In the genomic region with DNA sequence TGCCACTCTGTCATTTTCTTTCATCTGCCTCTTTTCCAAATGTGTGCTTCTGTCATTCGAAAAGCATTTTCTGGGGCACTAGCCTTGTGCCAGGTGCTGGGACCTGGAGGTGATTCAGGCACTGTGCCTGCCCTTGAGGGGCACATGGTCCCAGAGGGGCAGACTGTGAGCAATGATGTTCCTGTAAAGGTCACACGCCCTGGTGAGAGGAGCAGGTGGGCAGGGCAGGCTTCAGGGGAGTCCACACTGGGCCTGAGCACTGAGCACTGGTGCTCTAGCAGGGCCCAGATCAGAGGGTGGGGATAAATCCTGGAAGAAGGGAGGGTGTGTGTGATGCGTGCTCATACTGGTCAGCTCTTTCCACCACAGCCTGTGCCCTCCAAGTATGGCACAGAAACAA, we compare ENCODE assay signal across 19 cellular contexts.
DNase-seq lines count a peak whose midpoint lies in the region; ATAC-seq and TF ChIP-seq lines count a peak whose summit lies in the region.
"Had no signal": no experiment of that assay in that cellular context is flagged by ENCODE, and none has a peak within 500 bp of the region (broad histone marks: within the 10 kb centered on the region; RNA-seq: fewer than 3 reads in every experiment).

No MANE protein-coding gene starts in this region.

- TF ChIP-seq CTCF in stomach (IDR thresholded peaks at IDR 0.05) (no peak), suprapubic skin (IDR thresholded peaks at IDR 0.05) (no peak)

- H3K4me3 ChIP-seq in CD4-positive, CD25-positive, alpha-beta regulatory T cell (ENCODE audit: low read depth, low read length), result no peak overlapping the region
- H3K4me3 ChIP-seq in muscle layer of duodenum (ENCODE audit: low read depth in 1 of 2, low read length in 2 of 2) (no peak overlapping the region), stomach (no peak overlapping the region), suprapubic skin (no peak overlapping the region)
- H3K4me3 ChIP-seq: K562 had no signal

- CTCF ChIA-PET in activated CD8-positive, alpha-beta memory T cell treated with anti-CD3 and anti-CD28 coated beads, Interleukin-2, amount 10 ng/mL, durations not matched to agents 7 days and 5 days (lab: Charles Lee), result no interaction called here

- 75 to 93% (median 80%) methylated on average over 3 of the region's 3 CpGs for WGBS in stomach, 5 donors
- WGBS in suprapubic skin, result 80% methylated on average over 3 of the region's 3 CpGs

- peaks cover 4% of the 10 kb centered on the region for H3K27me3 Mint-ChIP-seq in CD4-positive, CD25-positive, alpha-beta regulatory T cell
- no peaks in the 10 kb centered on the region for H3K27me3 Mint-ChIP-seq in activated CD8-positive, alpha-beta memory T cell treated with anti-CD3 and anti-CD28 coated beads, Interleukin-2, amount 10 ng/mL, durations not matched to agents 7 days and 5 days

- H3K9me3 Mint-ChIP-seq in CD4-positive, CD25-positive, alpha-beta regulatory T cell, result no peaks in the 10 kb centered on the region
- no peaks in the 10 kb centered on the region for H3K9me3 Mint-ChIP-seq in activated CD8-positive, alpha-beta memory T cell treated with anti-CD3 and anti-CD28 coated beads, Interleukin-2, amount 10 ng/mL, durations not matched to agents 7 days and 5 days (ENCODE audit: low read depth)

- no peak overlapping the region for H3K27ac ChIP-seq in CD4-positive, CD25-positive, alpha-beta regulatory T cell (ENCODE audit: insufficient read depth, low read length, poor library complexity, severe bottlenecking)
- H3K27ac ChIP-seq in muscle layer of duodenum (ENCODE audit: low read length) (peak overlapping the region; percentile 82), stomach (peak overlapping the region in 4 of 5 donors; percentile 14 to 79 (median 77)), suprapubic skin (no peak overlapping the region)

- no peaks in the 10 kb centered on the region for H3K9me3 ChIP-seq in CD4-positive, CD25-positive, alpha-beta regulatory T cell (ENCODE audit: control insufficient read depth in 2 of 2, low read length in 2 of 2)
- H3K9me3 ChIP-seq in muscle layer of duodenum (ENCODE audit: control insufficient read depth in 1 of 2, low read length in 2 of 2) (no peaks in the 10 kb centered on the region), stomach (no peaks in the 10 kb centered on the region), suprapubic skin (no peaks in the 10 kb centered on the region)

- peaks cover 2 to 27% (median 11%) of the 10 kb centered on the region in 4 donors for H3K4me1 Mint-ChIP-seq in CD4-positive, CD25-positive, alpha-beta regulatory T cell
- peaks cover 1% of the 10 kb centered on the region for H3K4me1 Mint-ChIP-seq in activated CD8-positive, alpha-beta memory T cell treated with anti-CD3 and anti-CD28 coated beads, Interleukin-2, amount 10 ng/mL, durations not matched to agents 7 days and 5 days

- no peak overlapping the region for H3K4me3 Mint-ChIP-seq in CD4-positive, CD25-positive, alpha-beta regulatory T cell
- no peak overlapping the region for H3K4me3 Mint-ChIP-seq in activated CD8-positive, alpha-beta memory T cell treated with anti-CD3 and anti-CD28 coated beads, Interleukin-2, amount 10 ng/mL, durations not matched to agents 7 days and 5 days

- no peak for TF ChIP-seq EP300 in stomach (IDR thresholded peaks at IDR 0.05)
- no peak for TF ChIP-seq EP300 in suprapubic skin (IDR thresholded peaks at IDR 0.05)

- peaks cover 2% of the 10 kb centered on the region for H3K4me1 ChIP-seq in CD4-positive, CD25-positive, alpha-beta regulatory T cell (ENCODE audit: control insufficient read depth, insufficient read depth, low read length, poor library complexity, severe bottlenecking)
- H3K4me1 ChIP-seq in muscle layer of duodenum (ENCODE audit: control insufficient read depth in 1 of 2, insufficient read depth in 2 of 2, low read length in 2 of 2), result peaks cover 4 to 13% of the 10 kb centered on the region in 2 donors
- H3K4me1 ChIP-seq in stomach, result peaks cover 0 to 17% (median 6%) of the 10 kb centered on the region in 4 donors
- H3K4me1 ChIP-seq in suprapubic skin, result no peaks in the 10 kb centered on the region

- H3K27ac Mint-ChIP-seq in CD4-positive, CD25-positive, alpha-beta regulatory T cell, result peak overlapping the region; percentile 20 to 52 (median 20)
- peak overlapping the region; percentile 23 for H3K27ac Mint-ChIP-seq in activated CD8-positive, alpha-beta memory T cell treated with anti-CD3 and anti-CD28 coated beads, Interleukin-2, amount 10 ng/mL, durations not matched to agents 7 days and 5 days

- no peaks in the 10 kb centered on the region for H3K36me3 ChIP-seq in CD4-positive, CD25-positive, alpha-beta regulatory T cell (ENCODE audit: control insufficient read depth, insufficient read depth, low read length)
- H3K36me3 ChIP-seq in muscle layer of duodenum (ENCODE audit: control insufficient read depth in 1 of 2, insufficient read depth in 2 of 2, low read length in 2 of 2), result peaks cover 0 to 39% of the 10 kb centered on the region in 2 donors
- H3K36me3 ChIP-seq in stomach, result peaks cover 0 to 56% (median 20%) of the 10 kb centered on the region in 4 donors
- H3K36me3 ChIP-seq in suprapubic skin, result peaks cover 4% of the 10 kb centered on the region

- no peak for TF ChIP-seq POLR2A in stomach (IDR thresholded peaks at IDR 0.05)
- TF ChIP-seq POLR2A in suprapubic skin (IDR thresholded peaks at IDR 0.05), result no peak

- no peaks in the 10 kb centered on the region for H3K27me3 ChIP-seq in CD4-positive, CD25-positive, alpha-beta regulatory T cell (ENCODE audit: control insufficient read depth, insufficient read depth, low read length)
- H3K27me3 ChIP-seq in muscle layer of duodenum (ENCODE audit: low read depth, low read length) (no peaks in the 10 kb centered on the region), stomach (no peaks in the 10 kb centered on the region), suprapubic skin (no peaks in the 10 kb centered on the region)

- peaks cover under 1% of the 10 kb centered on the region for H3K36me3 Mint-ChIP-seq in CD4-positive, CD25-positive, alpha-beta regulatory T cell
- H3K36me3 Mint-ChIP-seq in activated CD8-positive, alpha-beta memory T cell treated with anti-CD3 and anti-CD28 coated beads, Interleukin-2, amount 10 ng/mL, durations not matched to agents 7 days and 5 days, result no peaks in the 10 kb centered on the region

- no peak for ATAC-seq in CD4-positive, CD25-positive, alpha-beta regulatory T cell (ENCODE audit: low read depth in 2 of 2)
- no peak for ATAC-seq in activated CD8-positive, alpha-beta memory T cell treated with anti-CD3 and anti-CD28 coated beads, Interleukin-2, amount 10 ng/mL, durations not matched to agents 7 days and 5 days
- ATAC-seq: HCT116, K562 had no signal

- no peak for DNase-seq in CD4-positive, CD25-positive, alpha-beta regulatory T cell
- DNase-seq in activated CD8-positive, alpha-beta memory T cell treated with anti-CD3 and anti-CD28 coated beads, Interleukin-2, amount 10 ng/mL, durations not matched to agents 7 days and 5 days, result no peak
- DNase-seq in stomach, result no peak
- no peak for DNase-seq in NCI-H748 (lab: John Stamatoyannopoulos, UW; ENCODE audit: unreplicated experiment)
- no peak for DNase-seq in superior temporal gyrus (ENCODE audit: extremely low spot score)
- no peak for DNase-seq in suprapubic skin (ENCODE audit: low spot score in 2 of 2)
- DNase-seq: ACHN, C1 segment of cervical spinal cord, GOT3, NCI-H1105 treated with DMSO at 0.1 percent for 48 hours, NCI-H1694, NCI-H2107, NCI-H2227 treated with DMSO at 0.1 percent for 48 hours, NCI-H510A treated with DMSO at 0.1 percent for 48 hours, RPMI8226, SIG-M5 had no signal

- intact Hi-C loops in stomach (cut with DNase I; ENCODE audit: low total_unique reads), result loop anchor here (10.0 kb wide), 1 partner anchor 57 kb away; no protein-coding TSS in a partner anchor

Comparison
In these comparisons a context has a peak if more than half of its experiments do, and no peak if none do; other contexts are left out.
1. H3K27ac ChIP-seq: peak in muscle layer of duodenum (single experiment) and stomach (4 of 5); none in CD4-positive, CD25-positive, alpha-beta regulatory T cell (single experiment) and suprapubic skin (single experiment).